Comparison of ENCODE assay signal across 1 cellular context in genomic region chr2:72891091-72891818, GRCh38.
TF ChIP-seq lines count a peak whose summit lies in the region.

No MANE protein-coding gene starts in this region.

TF ChIP-seq in GM12878, 131 proteins besides CTCF, POLR2A, EP300 and RAD21:
- TF ChIP-seq TAF1 (IDR thresholded peaks at IDR 0.05; ENCODE audit: borderline replicate concordance, low read depth, low read length) (no peak), ZNF592 (IDR thresholded peaks at IDR 0.05) (no peak), ATF2 (IDR thresholded peaks at IDR 0.05; ENCODE audit: low read length) (no peak), NFIC (IDR thresholded peaks at IDR 0.05; ENCODE audit: low read depth, low read length) (no peak), SUZ12 (IDR thresholded peaks at IDR 0.05; ENCODE audit: unreplicated experiment) (no peak), ZBTB11 (CRISPR knock-in tag; IDR thresholded peaks at IDR 0.05) (no peak), BCL11A (IDR thresholded peaks at IDR 0.05; ENCODE audit: low read depth, low read length) (no peak), CBFB (IDR thresholded peaks at IDR 0.05; ENCODE audit: low read depth) (no peak)
TF ChIP-seq in GM12878: peak in this region for 0.
